In genomic region chr3:61442696-61443095, GRCh38 we compare ENCODE assay signal across 20 cellular contexts.
"Had no signal": no experiment of that assay in that cellular context is flagged by ENCODE, and none has a peak within 500 bp of the region (broad histone marks: within the 10 kb centered on the region; RNA-seq: fewer than 3 reads in every experiment).

No MANE protein-coding gene starts in this region.

- H3K9me3 Mint-ChIP-seq: nephron had no signal

- DNase-seq: colonic mucosa; dermis blood vessel endothelial cell; esophagus squamous epithelium; foreskin fibroblast; immature natural killer cell; left ventricle myocardium inferior; lower lobe of right lung; mesenchymal stem cell; naive B cell; posterior cingulate gyrus; stimulated activated CD4-positive, alpha-beta T cell treated with anti-CD3 and anti-CD28 coated beads, Interleukin-2, amount 100 ng/mL, for 24 hours; stimulated activated naive CD4-positive, alpha-beta T cell; stomach; substantia nigra; trophoblast cell had no signal

- H3K4me3 Mint-ChIP-seq: immature natural killer cell, naive B cell, nephron had no signal

- H3K27ac Mint-ChIP-seq: immature natural killer cell, naive B cell, nephron had no signal

- H3K36me3 Mint-ChIP-seq: immature natural killer cell, naive B cell had no signal

- H3K27me3 Mint-ChIP-seq: naive B cell had no signal

- H3K4me3 ChIP-seq: colonic mucosa, esophagus squamous epithelium, gastroesophageal sphincter, left ventricle myocardium inferior, lower lobe of right lung, skin epidermis, stomach, thoracic aorta had no signal

- H3K4me1 Mint-ChIP-seq: immature natural killer cell, naive B cell had no signal

- ATAC-seq: gastroesophageal sphincter, lower lobe of right lung, sciatic nerve had no signal
